Comparison of ENCODE assay signal across 1 cellular context in the genomic region with DNA sequence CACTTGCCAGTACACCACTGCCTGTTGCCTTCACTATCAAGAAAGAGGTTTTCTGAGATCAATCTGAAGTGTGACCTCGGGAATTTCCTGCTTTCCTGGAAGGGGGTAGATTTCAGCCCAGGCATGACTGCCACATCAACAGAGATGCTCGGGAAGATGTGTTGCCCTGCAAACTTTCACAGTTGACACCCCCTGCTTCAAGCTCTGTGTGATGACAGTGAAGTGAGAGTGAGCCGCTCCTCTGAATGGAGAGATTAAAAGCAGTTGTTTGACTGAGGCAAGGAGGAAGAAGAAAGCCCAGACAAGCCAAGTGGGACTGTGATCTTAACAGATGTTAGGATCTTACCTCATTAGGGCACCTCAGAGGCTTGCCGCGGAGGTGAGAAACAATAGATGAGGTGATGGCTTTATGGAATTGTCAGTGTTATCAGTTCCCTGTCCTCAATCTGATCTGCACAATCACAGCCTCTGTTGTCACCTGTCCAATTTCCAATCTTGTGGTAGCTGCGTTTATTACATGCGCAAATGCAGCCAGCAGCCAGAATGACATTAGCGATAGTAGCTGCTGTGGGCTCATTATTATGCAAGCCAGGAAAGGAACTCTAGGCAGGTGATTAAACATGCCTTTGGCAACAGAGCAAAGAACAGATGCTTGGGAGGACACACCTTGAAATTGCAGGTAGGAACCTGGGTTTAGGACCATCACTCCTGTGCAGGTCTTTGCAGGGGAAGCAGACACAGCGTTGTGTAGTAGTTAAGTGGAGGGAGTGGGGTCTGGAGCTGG.
TF ChIP-seq lines count a peak whose summit lies in the region.

No MANE protein-coding gene starts in this region.

TF ChIP-seq in H1, 55 proteins besides CTCF, POLR2A, EP300 and RAD21 (continued from another document):
- TF ChIP-seq CTBP2 (IDR thresholded peaks at IDR 0.05; ENCODE audit: borderline replicate concordance, insufficient read depth, insufficient read length, low read length) (no peak), EGR1 (IDR thresholded peaks at IDR 0.05; ENCODE audit: borderline replicate concordance, low read depth, low read length) (no peak), BACH1 (IDR thresholded peaks at IDR 0.05; ENCODE audit: low read length) (no peak), SIN3A (conservative IDR thresholded peaks at IDR 0.05 in 1 of 2, IDR thresholded peaks at IDR 0.05 in 1 of 2; ENCODE audit: low read depth in 1 of 2, low read length in 2 of 2) (no peak), ZNF274 (IDR thresholded peaks at IDR 0.05; ENCODE audit: borderline replicate concordance, extremely low read depth, low read length) (no peak), CREB1 (IDR thresholded peaks at IDR 0.05) (no peak)
- TF ChIP-seq, protein P1, sequence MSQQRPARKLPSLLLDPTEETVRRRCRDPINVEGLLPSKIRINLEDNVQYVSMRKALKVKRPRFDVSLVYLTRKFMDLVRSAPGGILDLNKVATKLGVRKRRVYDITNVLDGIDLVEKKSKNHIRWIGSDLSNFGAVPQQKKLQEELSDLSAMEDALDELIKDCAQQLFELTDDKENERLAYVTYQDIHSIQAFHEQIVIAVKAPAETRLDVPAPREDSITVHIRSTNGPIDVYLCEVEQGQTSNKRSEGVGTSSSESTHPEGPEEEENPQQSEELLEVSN (IDR thresholded peaks at IDR 0.05), result no peak
